Comparison of ENCODE assay signal across 9 cellular contexts in genomic region chr17:71472809-71473789, GRCh38.
DNase-seq lines count a peak whose midpoint lies in the region; ATAC-seq and TF ChIP-seq lines count a peak whose summit lies in the region.
"Had no signal": no experiment of that assay in that cellular context is flagged by ENCODE, and none has a peak within 500 bp of the region (broad histone marks: within the 10 kb centered on the region; RNA-seq: fewer than 3 reads in every experiment).

No MANE protein-coding gene starts in this region.

- TF ChIP-seq CTCF in DOHH2 (IDR thresholded peaks at IDR 0.05; ENCODE audit: low read depth, low read length, poor library complexity, severe bottlenecking) = peak; percentile 74
- TF ChIP-seq CTCF in astrocyte of the spinal cord (IDR thresholded peaks at IDR 0.05; ENCODE audit: low read depth, low read length) = peak; percentile 78

- no peaks in the 10 kb centered on the region for H3K4me1 Mint-ChIP-seq in activated T-helper 2 cell treated with anti-CD3 and anti-CD28 coated beads, Interferon-gamma antibody, Interleukin-2, Interleukin-4, amounts not matched to agents 10 μg/mL and 5 μg/mL and 100 μg/mL, durations not matched to agents 14 hours and 24 hours and 36 hours (ENCODE audit: low read depth)

- no peak for ATAC-seq in activated naive CD4-positive, alpha-beta T cell treated with anti-CD3 and anti-CD28 coated beads, Interleukin-2, amount 50 U/mL, for 72 hours

- in situ Hi-C loops in astrocyte of the spinal cord (cut with HindIII; ENCODE audit: low sequenced_read_pairs) = no loop called here

- H3K27ac Mint-ChIP-seq in activated T-helper 2 cell treated with anti-CD3 and anti-CD28 coated beads, Interferon-gamma antibody, Interleukin-2, Interleukin-4, amounts not matched to agents 10 μg/mL and 5 μg/mL and 100 μg/mL, durations not matched to agents 14 hours and 24 hours and 36 hours = no peak overlapping the region
- no peak overlapping the region for H3K27ac Mint-ChIP-seq in activated naive CD4-positive, alpha-beta T cell treated with anti-CD3 and anti-CD28 coated beads, Interleukin-2, amount 50 U/mL, for 72 hours

- H3K4me1 ChIP-seq in DOHH2 (ENCODE audit: control insufficient read depth, low read length) = no peaks in the 10 kb centered on the region

- H3K4me3 ChIP-seq in DOHH2 (ENCODE audit: low read length) = no peak overlapping the region
- no peak overlapping the region for H3K4me3 ChIP-seq in astrocyte of the spinal cord (ENCODE audit: low read depth, low read length)

- no peaks in the 10 kb centered on the region for H4K20me1 ChIP-seq in DOHH2 (ENCODE audit: control insufficient read depth, insufficient read depth, low read depth, low read length)

- intact Hi-C loops in activated T-helper 2 cell treated with anti-CD3 and anti-CD28 coated beads, Interferon-gamma antibody, Interleukin-2, Interleukin-4, amounts not matched to agents 10 μg/mL and 5 μg/mL and 100 μg/mL, durations not matched to agents 14 hours and 24 hours and 36 hours (cut with micrococcal nuclease) = loop anchor here (10.0 kb wide), 1 partner anchor 642 kb away; no protein-coding TSS in a partner anchor

- POLR2A ChIA-PET in HEK293T (lab: Yijun Ruan, JAX) = interaction anchor here (0.6 to 1.3 kb wide), 2 partner anchors 33 to 647 kb away, joined by 3 read pairs; partner anchors contain the start of gene SOX9

- peak; percentile 60 for DNase-seq in HEK293T (ENCODE audit: extremely low spot score)
- DNase-seq in NCI-H2107 (lab: John Stamatoyannopoulos, UW) = peak; percentile 64
- DNase-seq in astrocyte of the spinal cord (ENCODE audit: low read depth, low spot score) = peak; percentile 66
- peak; percentile 78 for DNase-seq in islet precursor cell
- no peak for DNase-seq in activated T-helper 2 cell treated with anti-CD3 and anti-CD28 coated beads, Interferon-gamma antibody, Interleukin-2, Interleukin-4, amounts not matched to agents 10 μg/mL and 5 μg/mL and 100 μg/mL, durations not matched to agents 14 hours and 24 hours and 36 hours (ENCODE audit: low spot score)
- no peak for DNase-seq in mesenteric fat pad (ENCODE audit: low spot score)
- DNase-seq in activated naive CD4-positive, alpha-beta T cell treated with anti-CD3 and anti-CD28 coated beads, Interleukin-2, amount 50 U/mL, for 72 hours (ENCODE audit: low spot score in 2 of 2) = no peak

- H3K9me2 ChIP-seq in DOHH2 (replicated peaks; ENCODE audit: control insufficient read depth, low read length) = no peaks in the 10 kb centered on the region

- H3K79me2 ChIP-seq in DOHH2 (ENCODE audit: control insufficient read depth, low read length) = no peaks in the 10 kb centered on the region

- no peak overlapping the region for H3K4me3 Mint-ChIP-seq in activated T-helper 2 cell treated with anti-CD3 and anti-CD28 coated beads, Interferon-gamma antibody, Interleukin-2, Interleukin-4, amounts not matched to agents 10 μg/mL and 5 μg/mL and 100 μg/mL, durations not matched to agents 14 hours and 24 hours and 36 hours (ENCODE audit: low read depth)

- H3K27me3 ChIP-seq in DOHH2 (ENCODE audit: control insufficient read depth, low read length) = no peaks in the 10 kb centered on the region
- H3K27me3 ChIP-seq: neutrophil had no signal

- CTCF ChIA-PET in HEK293T (lab: Yijun Ruan, JAX) = interaction anchor here (0.5 to 1.5 kb wide), 8 partner anchors 11 to 613 kb away, joined by 3 to 7 read pairs (median 4); no protein-coding TSS in a partner anchor

- H3K4me2 ChIP-seq in DOHH2 (ENCODE audit: low read length) = no peak overlapping the region

- no peaks in the 10 kb centered on the region for H3K36me3 ChIP-seq in DOHH2 (ENCODE audit: control insufficient read depth, low read length)
- H3K36me3 ChIP-seq: neutrophil had no signal

- no peaks in the 10 kb centered on the region for H3K36me3 Mint-ChIP-seq in activated T-helper 2 cell treated with anti-CD3 and anti-CD28 coated beads, Interferon-gamma antibody, Interleukin-2, Interleukin-4, amounts not matched to agents 10 μg/mL and 5 μg/mL and 100 μg/mL, durations not matched to agents 14 hours and 24 hours and 36 hours (ENCODE audit: low read depth)
- no peaks in the 10 kb centered on the region for H3K36me3 Mint-ChIP-seq in activated naive CD4-positive, alpha-beta T cell treated with anti-CD3 and anti-CD28 coated beads, Interleukin-2, amount 50 U/mL, for 72 hours

- no peaks in the 10 kb centered on the region for H3K9me3 ChIP-seq in DOHH2 (ENCODE audit: control insufficient read depth, insufficient read depth, low read length)
- H3K9me3 ChIP-seq: neutrophil had no signal

- no peaks in the 10 kb centered on the region for H3F3A ChIP-seq in DOHH2 (ENCODE audit: control insufficient read depth, insufficient read depth)

- H3K27ac ChIP-seq in DOHH2 (ENCODE audit: low read depth, low read length) = no peak overlapping the region
- H3K27ac ChIP-seq: neutrophil had no signal

- peaks cover 7% of the 10 kb centered on the region for H3K9me3 Mint-ChIP-seq in activated T-helper 2 cell treated with anti-CD3 and anti-CD28 coated beads, Interferon-gamma antibody, Interleukin-2, Interleukin-4, amounts not matched to agents 10 μg/mL and 5 μg/mL and 100 μg/mL, durations not matched to agents 14 hours and 24 hours and 36 hours
- peaks cover 5 to 6% of the 10 kb centered on the region in 2 donors for H3K9me3 Mint-ChIP-seq in activated naive CD4-positive, alpha-beta T cell treated with anti-CD3 and anti-CD28 coated beads, Interleukin-2, amount 50 U/mL, for 72 hours

- no peaks in the 10 kb centered on the region for H3K27me3 Mint-ChIP-seq in activated T-helper 2 cell treated with anti-CD3 and anti-CD28 coated beads, Interferon-gamma antibody, Interleukin-2, Interleukin-4, amounts not matched to agents 10 μg/mL and 5 μg/mL and 100 μg/mL, durations not matched to agents 14 hours and 24 hours and 36 hours (ENCODE audit: low read depth)

TF ChIP-seq in HEK293T, 16 proteins besides CTCF, POLR2A, EP300 and RAD21:
- TF ChIP-seq ZNF384 (IDR thresholded peaks at IDR 0.05) (0 out of 2 replicates have a peak, but pooled peaks have one; percentile 10), NFRKB (IDR thresholded peaks at IDR 0.05) (no peak)

Comparison
In these comparisons a context has a peak if more than half of its experiments do, and no peak if none do; other contexts are left out.
1. DNase-seq: peak in HEK293T (single experiment), NCI-H2107 (single experiment), astrocyte of the spinal cord (single experiment) and islet precursor cell (single experiment); none in activated T-helper 2 cell treated with anti-CD3 and anti-CD28 coated beads, Interferon-gamma antibody, Interleukin-2, Interleukin-4, amounts not matched to agents 10 μg/mL and 5 μg/mL and 100 μg/mL, durations not matched to agents 14 hours and 24 hours and 36 hours (single experiment), mesenteric fat pad (single experiment) and activated naive CD4-positive, alpha-beta T cell treated with anti-CD3 and anti-CD28 coated beads, Interleukin-2, amount 50 U/mL, for 72 hours (0 of 2).